In the genomic region with DNA sequence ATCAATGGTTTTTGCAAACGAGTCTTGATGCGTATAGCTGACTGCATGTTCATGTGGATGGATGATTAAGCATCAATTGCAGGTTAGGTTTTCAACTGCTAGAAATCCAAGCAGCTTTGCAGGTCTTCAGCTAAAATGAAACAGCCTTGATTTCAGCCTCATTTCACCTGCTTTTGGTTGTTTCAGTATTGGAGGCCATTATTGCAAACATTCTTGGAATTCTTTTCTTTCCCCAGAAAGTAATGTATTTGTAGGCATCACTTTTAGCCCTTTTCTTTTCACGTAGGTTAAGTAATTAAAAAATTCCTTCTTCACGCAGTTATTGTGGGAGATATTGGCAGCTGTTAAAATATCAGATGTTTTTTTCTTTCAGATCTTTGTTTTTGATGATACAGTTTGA, we compare ENCODE assay signal across 29 cellular contexts. TPM values are rescaled to one million over a fixed set of nuclear protein-coding genes. Genes with fewer than 3 reads are reported as not detected.
"Had no signal": no experiment of that assay in that cellular context is flagged by ENCODE, and none has a peak within 500 bp of the region (broad histone marks: within the 10 kb centered on the region; RNA-seq: fewer than 3 reads in every experiment).

No MANE protein-coding gene starts in this region.

- H3K9me3 ChIP-seq: esophagus squamous epithelium, left lung, lower lobe of right lung, neutrophil, ovary, stomach, thyroid gland, upper lobe of left lung, vagina had no signal

- ATAC-seq: left lung, lower lobe of right lung, sciatic nerve had no signal

- H3K4me3 Mint-ChIP-seq: activated naive CD4-positive, alpha-beta T cell treated with anti-CD3 and anti-CD28 coated beads, Interleukin-2, amount 10 ng/mL, durations not matched to agents 7 days and 5 days; activated T-helper 1 cell treated with anti-CD3 and anti-CD28 coated beads, Interleukin-12 subunit alpha, Interleukin-12 subunit beta, Interleukin-2, Interleukin-4 antibody, amounts not matched to agents 30 ng/mL and 10 ng/mL and 1 ng/mL, durations not matched to agents 14 hours and 24 hours and 36 hours; naive B cell; nephron progenitor cell; stimulated activated effector memory CD8-positive, alpha-beta T cell treated with anti-CD3 and anti-CD28 coated beads, Interleukin-12 subunit alpha, Interleukin-12 subunit beta, amount 100 ng/mL, for 72 hours had no signal

- H3K27ac ChIP-seq: esophagus squamous epithelium, left lung, lower lobe of right lung, neutrophil, ovary, skin epidermis, stomach, thyroid gland, upper lobe of left lung, vagina had no signal

- H3K4me1 ChIP-seq: esophagus squamous epithelium, left lung, lower lobe of right lung, stomach, thyroid gland, upper lobe of left lung, vagina had no signal

- H3K36me3 ChIP-seq: ovary had no signal

- H3K9me3 Mint-ChIP-seq: activated naive CD4-positive, alpha-beta T cell treated with anti-CD3 and anti-CD28 coated beads, Interleukin-2, amount 10 ng/mL, durations not matched to agents 7 days and 5 days; activated T-helper 1 cell treated with anti-CD3 and anti-CD28 coated beads, Interleukin-12 subunit alpha, Interleukin-12 subunit beta, Interleukin-2, Interleukin-4 antibody, amounts not matched to agents 30 ng/mL and 10 ng/mL and 1 ng/mL, durations not matched to agents 14 hours and 24 hours and 36 hours; naive B cell; nephron progenitor cell; stimulated activated effector memory CD8-positive, alpha-beta T cell treated with anti-CD3 and anti-CD28 coated beads, Interleukin-12 subunit alpha, Interleukin-12 subunit beta, amount 100 ng/mL, for 72 hours had no signal

- H3K27me3 ChIP-seq: esophagus squamous epithelium, left lung, ovary, stomach, thyroid gland, upper lobe of left lung, vagina had no signal

- H3K4me3 ChIP-seq: esophagus squamous epithelium, left lung, lower lobe of right lung, ovary, skin epidermis, stomach, thyroid gland, upper lobe of left lung, vagina had no signal

- H3K4me1 Mint-ChIP-seq: naive B cell had no signal

- H3K27ac Mint-ChIP-seq: activated naive CD4-positive, alpha-beta T cell treated with anti-CD3 and anti-CD28 coated beads, Interleukin-2, amount 10 ng/mL, durations not matched to agents 7 days and 5 days; nephron progenitor cell; progenitor cell of endocrine pancreas; stimulated activated effector memory CD8-positive, alpha-beta T cell treated with anti-CD3 and anti-CD28 coated beads, Interleukin-12 subunit alpha, Interleukin-12 subunit beta, amount 100 ng/mL, for 72 hours had no signal

- DNase-seq: activated CD4-positive, alpha-beta T cell treated with anti-CD3 and anti-CD28 coated beads for 1 hour; activated CD4-positive, alpha-beta T cell treated with anti-CD3 and anti-CD28 coated beads, Interleukin-2, amount 50 U/mL, for 1 hour; activated effector memory CD4-positive, alpha-beta T cell treated with anti-CD3 and anti-CD28 coated beads, Interleukin-2, amount 50 U/mL, for 16 hours; activated naive CD4-positive, alpha-beta T cell treated with anti-CD3 and anti-CD28 coated beads, Interleukin-2, amount 10 ng/mL, durations not matched to agents 7 days and 5 days; activated T-cell treated with anti-CD3 and anti-CD28 coated beads for 4 hours; dermis blood vessel endothelial cell; effector CD4-positive, alpha-beta T cell; esophagus squamous epithelium; foreskin melanocyte; left lung; lower lobe of right lung; naive B cell; nephron progenitor cell; ovary; stimulated activated CD4-positive, alpha-beta T cell treated with anti-CD3 and anti-CD28 coated beads, Interleukin-4, amount 100 ng/mL, for 24 hours; stomach; T-helper 2 cell; thyroid gland; upper lobe of left lung had no signal

- H3K27me3 Mint-ChIP-seq: naive B cell, progenitor cell of endocrine pancreas had no signal

- FAIRE-seq: colon, islet of Langerhans had no signal

RNA-seq across cellular contexts. Expression of gene ZAR1, which starts 8.8 kb away (rescaled TPM):
- total RNA-seq: activated T-helper 1 cell treated with anti-CD3 and anti-CD28 coated beads, Interleukin-12 subunit alpha, Interleukin-12 subunit beta, Interleukin-2, Interleukin-4 antibody, amounts not matched to agents 30 ng/mL and 10 ng/mL and 1 ng/mL, durations not matched to agents 14 hours and 24 hours and 36 hours; dermis blood vessel endothelial cell; esophagus squamous epithelium; lower lobe of right lung; ovary; progenitor cell of endocrine pancreas; renal cortical epithelial cell; sciatic nerve; stomach; thyroid gland had no signal
- polyA plus RNA-seq: stomach had no signal

RNA-seq across cellular contexts. Expression of gene SLC10A4, which starts 15.8 kb away (rescaled TPM):
- total RNA-seq: dermis blood vessel endothelial cell, sciatic nerve had no signal
